ENCODE assay signal across 24 cellular contexts in genomic region chr11:11964774-11965150, GRCh38. TPM values are rescaled to one million over a fixed set of nuclear protein-coding genes. Genes with fewer than 3 reads are reported as not detected.
A peak's percentile ranks its signal among the peaks of the same experiment; 100 is the strongest.
DNase-seq lines count a peak whose midpoint lies in the region; ATAC-seq and TF ChIP-seq lines count a peak whose summit lies in the region.
"Had no signal": no experiment of that assay in that cellular context is flagged by ENCODE, and none has a peak within 500 bp of the region (broad histone marks: within the 10 kb centered on the region; RNA-seq: fewer than 3 reads in every experiment).

No MANE protein-coding gene starts in this region.

- peaks cover 0 to 88% (median 39%) of the 10 kb centered on the region in 12 donors for H3K4me1 ChIP-seq in heart left ventricle

- CTCF ChIA-PET in WTC11 (lab: Charles Lee) = interaction anchor here (1.1 to 3.9 kb wide), 3 partner anchors 12 to 79 kb away, joined by 3 to 38 read pairs (median 36); partner anchors contain the start of gene DKK3

- WGBS in heart left ventricle, 4 donors = 84 to 87% (median 86%) methylated on average over 4 to 5 of the region's 5 CpGs

- 0 out of 2 replicates have a peak, but pooled peaks cover 4% of the 10 kb centered on the region for H3K9me3 Mint-ChIP-seq in WTC11

- no peak overlapping the region for H3K4me3 Mint-ChIP-seq in WTC11

- H3K4me3 ChIP-seq in heart left ventricle (no peak overlapping the region), H7 (ENCODE audit: insufficient read depth, low read depth, low read length) (no peak overlapping the region)

- intact Hi-C loops in heart left ventricle (cut with DNase I) = loop anchor here in 2 of 10 donors (5.0 kb wide), 2 partner anchors 63 to 78 kb away; no protein-coding TSS in a partner anchor
- intact Hi-C loops in Right ventricle myocardium superior (cut with DNase I) = loop anchor here (5.0 kb wide), 1 partner anchor 43 kb away; the partner anchor contains the start of gene DKK3

- peaks cover 14% of the 10 kb centered on the region for H3K4me1 Mint-ChIP-seq in WTC11

- H3K27ac ChIP-seq in heart left ventricle (peak overlapping the region in 10 of 12 donors; percentile 2 to 76 (median 62)), caudate nucleus (ENCODE audit: low read depth, low read length) (peak overlapping the region; percentile 89), layer of hippocampus (ENCODE audit: low read depth, low read length) (peak overlapping the region; percentile 69)

- peaks cover 0 to 7% (median 0%) of the 10 kb centered on the region in 12 donors for H3K9me3 ChIP-seq in heart left ventricle

- H3K36me3 Mint-ChIP-seq in WTC11 = no peaks in the 10 kb centered on the region

- H3K27me3 ChIP-seq in heart left ventricle (no peaks in the 10 kb centered on the region), H7 (ENCODE audit: control insufficient read depth, insufficient read depth, low read length) (no peaks in the 10 kb centered on the region), layer of hippocampus (ENCODE audit: control insufficient read depth, insufficient read depth, low read length) (no peaks in the 10 kb centered on the region)

- POLR2A ChIA-PET in WTC11 (lab: Charles Lee) = no interaction called here

- no peaks in the 10 kb centered on the region; the same call in 1 of the 2 replicates for H3K27me3 Mint-ChIP-seq in WTC11 (ENCODE audit: low read depth)

- DNase-seq in heart left ventricle (no peak), Right ventricle myocardium superior (no peak), H7 (peak; percentile 13), caudate nucleus (lab: John Stamatoyannopoulos, UW) (no peak), WTC11 (ENCODE audit: low spot score) (no peak)
- DNase-seq: 8988T; ACHN; DMS153; DND-41; Kasumi-1; MV-4-11; NCI-H1105; NCI-H146; NCI-H1930; NCI-H2107; NCI-H526; NCI-H82; NK-92 treated with Interleukin-12 subunit alpha and Interleukin-12 subunit beta, amount 100 ng/mL, for 24 hours; PC-3; SHP77 had no signal

- no peak for TF ChIP-seq POLR2A in heart left ventricle (IDR thresholded peaks at IDR 0.05)

- no peak for ATAC-seq in heart left ventricle
- no peak for ATAC-seq in Right ventricle myocardium superior (ENCODE audit: poor library complexity)
- no peak for ATAC-seq in HG02623 (IDR thresholded peaks at IDR 0.05; ENCODE audit: unreplicated experiment)
- ATAC-seq in GM21515 (IDR thresholded peaks at IDR 0.05; ENCODE audit: unreplicated experiment) = no peak
- no peak for ATAC-seq in WTC11
- ATAC-seq: HepG2, PC-3 had no signal

- no peak for TF ChIP-seq CTCF in heart left ventricle (IDR thresholded peaks at IDR 0.05)
- no peak for TF ChIP-seq CTCF in WTC11 (IDR thresholded peaks at IDR 0.05)

- no peak overlapping the region for H3K27ac Mint-ChIP-seq in WTC11

- peaks cover 0 to 21% (median 2%) of the 10 kb centered on the region in 9 donors for H3K36me3 ChIP-seq in heart left ventricle
- no peaks in the 10 kb centered on the region; the same call in 1 of the 2 replicates for H3K36me3 ChIP-seq in H7 (replicated peaks; ENCODE audit: control insufficient read depth, insufficient read depth, low read length)

TF ChIP-seq in WTC11, 78 proteins besides CTCF, POLR2A, EP300 and RAD21:
- TF ChIP-seq NR1H2 (CRISPR knock-in tag; IDR thresholded peaks at IDR 0.05) (no peak), FOXK1 (CRISPR knock-in tag; IDR thresholded peaks at IDR 0.05) (no peak), JAZF1 (CRISPR knock-in tag; IDR thresholded peaks at IDR 0.05) (no peak), ZMAT4 (CRISPR knock-in tag; IDR thresholded peaks at IDR 0.05) (no peak), NFATC4 (CRISPR knock-in tag; IDR thresholded peaks at IDR 0.05) (no peak), ZNF416 (CRISPR knock-in tag; IDR thresholded peaks at IDR 0.05) (no peak), SOX15 (CRISPR knock-in tag; IDR thresholded peaks at IDR 0.05) (no peak), GABPB1 (CRISPR knock-in tag; IDR thresholded peaks at IDR 0.05) (no peak), MXD4 (CRISPR knock-in tag; IDR thresholded peaks at IDR 0.05; ENCODE audit: borderline replicate concordance) (no peak), ZNF138 (CRISPR knock-in tag; conservative IDR thresholded peaks at IDR 0.05) (no peak)
TF ChIP-seq in WTC11: peak in this region for 0.

RNA-seq across cellular contexts. Expression of gene DKK3, which starts 43.7 kb away (rescaled TPM):
- total RNA-seq in heart left ventricle (100 to 1,000 TPM; 405 to 851 (median 724) TPM), Right ventricle myocardium superior (520 TPM), WTC11 (2021) (17.6 to 21.3 TPM (median 20.6 TPM) in 3 replicates)
- polyA plus RNA-seq in heart left ventricle = 100 to 1,000 TPM; 117 to 396 TPM
- 8.8 and 15.3 TPM in 2 replicates for total RNA-seq in H7 (2014; rRNA removed; shearing (Covaris generic))

Comparison
In these comparisons a context has a peak if more than half of its experiments do, and no peak if none do; other contexts are left out.
1. RNA of gene DKK3, which starts 43.7 kb away (total RNA-seq): 405 to 851 TPM in heart left ventricle and 520 TPM in Right ventricle myocardium superior (single experiment); 17.6 to 21.3 TPM in WTC11 and 8.8 to 15.3 TPM in H7; every median in the first group is over 10 times any median in the second.
2. Peak in every context shown above with its lines, with median percentiles within 50 percentile points of each other: H3K27ac ChIP-seq.